In the genomic region with DNA sequence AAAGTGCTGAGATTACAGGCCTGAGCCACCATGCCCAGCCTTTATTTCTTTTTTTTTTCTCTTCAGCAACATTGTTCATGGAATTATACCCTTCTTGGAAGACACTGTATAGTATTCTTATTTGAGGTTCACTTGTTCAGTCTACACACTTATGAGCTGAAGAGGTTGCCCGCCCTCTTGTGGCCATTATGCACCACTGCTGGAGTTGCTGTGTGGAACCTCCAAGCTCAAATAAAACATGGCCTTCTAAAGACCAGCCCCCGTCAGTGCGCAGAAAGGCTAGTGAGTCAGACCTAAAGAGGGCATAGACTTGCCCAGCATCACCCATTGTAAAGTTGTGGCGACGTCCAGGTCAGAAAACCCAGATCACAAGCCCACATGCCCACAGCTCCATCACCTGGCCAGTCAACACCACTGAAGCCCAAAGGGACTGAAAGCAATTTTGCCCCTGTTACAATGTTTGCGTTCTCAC, we compare ENCODE assay signal across 1 cellular context.
A peak's percentile ranks its signal among the peaks of the same experiment; 100 is the strongest.
TF ChIP-seq lines count a peak whose summit lies in the region.

No MANE protein-coding gene starts in this region.

TF ChIP-seq in H1, 55 proteins besides CTCF, POLR2A, EP300 and RAD21:
- TF ChIP-seq TEAD4 (IDR thresholded peaks at IDR 0.05; ENCODE audit: low read depth, low read length) (0 out of 2 replicates have a peak, but pooled peaks have one; percentile 1), RBBP5 (IDR thresholded peaks at IDR 0.05; ENCODE audit: borderline replicate concordance, low read depth, low read length) (no peak), YY1 (IDR thresholded peaks at IDR 0.05; ENCODE audit: low read depth, low read length) (peak; percentile 83), TAF7 (optimal IDR thresholded peaks at IDR 0.05; ENCODE audit: borderline replicate concordance, low read depth, low read length) (peak; percentile 26)
